2 cellular contexts compared by ENCODE assay signal in the genomic region with DNA sequence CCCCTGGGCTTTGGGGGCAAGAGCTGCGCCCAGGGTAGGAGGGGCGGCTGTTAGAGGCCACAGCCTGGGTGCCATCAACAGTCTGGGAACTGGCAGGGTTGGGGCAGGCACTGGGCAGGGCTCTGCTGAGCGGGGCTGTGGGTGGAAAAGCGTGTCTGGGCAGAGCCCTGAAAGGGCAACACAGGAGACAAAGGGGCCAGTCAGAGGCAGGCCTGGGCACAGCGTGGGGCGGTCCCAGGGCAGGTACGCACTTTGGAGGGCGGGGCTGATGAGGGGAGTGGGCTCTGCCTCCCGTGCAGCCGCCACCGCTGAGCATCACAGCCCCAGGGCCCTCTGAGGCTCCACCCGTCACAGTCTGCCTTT.
TF ChIP-seq lines count a peak whose summit lies in the region.

No MANE protein-coding gene starts in this region.

TF ChIP-seq in A549, 52 proteins besides CTCF, POLR2A, EP300 and RAD21:
- TF ChIP-seq CHD4 (IDR thresholded peaks at IDR 0.05; ENCODE audit: borderline replicate concordance) (no peak), ZNF302 (CRISPR knock-in tag; IDR thresholded peaks at IDR 0.05) (no peak), PHF8 (IDR thresholded peaks at IDR 0.05; ENCODE audit: borderline replicate concordance, low read depth) (no peak), FOSB (CRISPR knock-in tag; IDR thresholded peaks at IDR 0.05) (no peak)
- TF ChIP-seq, protein P1, sequence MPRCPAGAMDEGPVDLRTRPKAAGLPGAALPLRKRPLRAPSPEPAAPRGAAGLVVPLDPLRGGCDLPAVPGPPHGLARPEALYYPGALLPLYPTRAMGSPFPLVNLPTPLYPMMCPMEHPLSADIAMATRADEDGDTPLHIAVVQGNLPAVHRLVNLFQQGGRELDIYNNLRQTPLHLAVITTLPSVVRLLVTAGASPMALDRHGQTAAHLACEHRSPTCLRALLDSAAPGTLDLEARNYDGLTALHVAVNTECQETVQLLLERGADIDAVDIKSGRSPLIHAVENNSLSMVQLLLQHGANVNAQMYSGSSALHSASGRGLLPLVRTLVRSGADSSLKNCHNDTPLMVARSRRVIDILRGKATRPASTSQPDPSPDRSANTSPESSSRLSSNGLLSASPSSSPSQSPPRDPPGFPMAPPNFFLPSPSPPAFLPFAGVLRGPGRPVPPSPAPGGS (IDR thresholded peaks at IDR 0.05) = no peak
TF ChIP-seq in A549: peak in this region for 0.

TF ChIP-seq in WTC11, 78 proteins besides CTCF, POLR2A, EP300 and RAD21:
- no peak for TF ChIP-seq GTF2I (CRISPR knock-in tag; conservative IDR thresholded peaks at IDR 0.05)
